In genomic region chr12:15590180-15590826, GRCh38 we compare ENCODE assay signal across 8 cellular contexts.
DNase-seq lines count a peak whose midpoint lies in the region; ATAC-seq and TF ChIP-seq lines count a peak whose summit lies in the region.

No MANE protein-coding gene starts in this region.

- H3K36me3 Mint-ChIP-seq in activated CD8-positive, alpha-beta T cell treated with anti-CD3 and anti-CD28 coated beads, Interleukin-2, amount 10 ng/mL, durations not matched to agents 7 days and 5 days (ENCODE audit: low read depth) = no peaks in the 10 kb centered on the region
- H3K36me3 Mint-ChIP-seq in stimulated activated naive CD8-positive, alpha-beta T cell treated with anti-CD3 and anti-CD28 coated beads, Interleukin-15, Interleukin-2, amounts not matched to agents 100 ng/mL and 50 ng/mL, for 24 hours (ENCODE audit: low read depth) = no peaks in the 10 kb centered on the region

- intact Hi-C loops in mucosa of descending colon (cut with DNase I, micrococcal nuclease) = loop anchor here in 1 of 2 donors (1.0 kb wide), 1 partner anchor 266 kb away; no protein-coding TSS in a partner anchor

- TF ChIP-seq CTCF in mucosa of descending colon (IDR thresholded peaks at IDR 0.05) = peak; percentile 68

- peak overlapping the region; percentile 65 for H3K4me3 Mint-ChIP-seq in activated CD8-positive, alpha-beta T cell treated with anti-CD3 and anti-CD28 coated beads, Interleukin-2, amount 10 ng/mL, durations not matched to agents 7 days and 5 days
- H3K4me3 Mint-ChIP-seq in stimulated activated naive CD8-positive, alpha-beta T cell treated with anti-CD3 and anti-CD28 coated beads, Interleukin-15, Interleukin-2, amounts not matched to agents 100 ng/mL and 50 ng/mL, for 24 hours = peak overlapping the region; percentile 65

- peak overlapping the region; percentile 62 for H3K27ac Mint-ChIP-seq in activated CD8-positive, alpha-beta T cell treated with anti-CD3 and anti-CD28 coated beads, Interleukin-2, amount 10 ng/mL, durations not matched to agents 7 days and 5 days
- H3K27ac Mint-ChIP-seq in stimulated activated naive CD8-positive, alpha-beta T cell treated with anti-CD3 and anti-CD28 coated beads, Interleukin-15, Interleukin-2, amounts not matched to agents 100 ng/mL and 50 ng/mL, for 24 hours = peak overlapping the region; percentile 63

- peaks cover 14% of the 10 kb centered on the region for H3K4me1 Mint-ChIP-seq in activated CD8-positive, alpha-beta T cell treated with anti-CD3 and anti-CD28 coated beads, Interleukin-2, amount 10 ng/mL, durations not matched to agents 7 days and 5 days (ENCODE audit: low read depth)
- peaks cover 12% of the 10 kb centered on the region for H3K4me1 Mint-ChIP-seq in stimulated activated naive CD8-positive, alpha-beta T cell treated with anti-CD3 and anti-CD28 coated beads, Interleukin-15, Interleukin-2, amounts not matched to agents 100 ng/mL and 50 ng/mL, for 24 hours (ENCODE audit: low read depth)

- peaks cover under 1% of the 10 kb centered on the region for H3K27me3 Mint-ChIP-seq in activated CD8-positive, alpha-beta T cell treated with anti-CD3 and anti-CD28 coated beads, Interleukin-2, amount 10 ng/mL, durations not matched to agents 7 days and 5 days (ENCODE audit: low read depth)
- H3K27me3 Mint-ChIP-seq in stimulated activated naive CD8-positive, alpha-beta T cell treated with anti-CD3 and anti-CD28 coated beads, Interleukin-15, Interleukin-2, amounts not matched to agents 100 ng/mL and 50 ng/mL, for 24 hours = peaks cover 3% of the 10 kb centered on the region

- no peaks in the 10 kb centered on the region for H3K36me3 ChIP-seq in mucosa of descending colon (ENCODE audit: low read depth)

- POLR2A ChIA-PET in activated CD8-positive, alpha-beta T cell treated with anti-CD3 and anti-CD28 coated beads, Interleukin-2, amount 10 ng/mL, durations not matched to agents 7 days and 5 days (lab: Charles Lee) = interaction anchor here (0.6 kb wide), 1 partner anchor 266 kb away, joined by 3 read pairs; no protein-coding TSS in a partner anchor

- in situ Hi-C loops in Caki2 (cut with HindIII; ENCODE audit: low pct_unique_long_range_greater_than_20kb, low sequenced_read_pairs) = no loop called here

- no peaks in the 10 kb centered on the region for H3K9me3 ChIP-seq in mucosa of descending colon

- CTCF ChIA-PET in activated CD8-positive, alpha-beta T cell treated with anti-CD3 and anti-CD28 coated beads, Interleukin-2, amount 10 ng/mL, durations not matched to agents 7 days and 5 days (lab: Charles Lee) = interaction anchor here (0.9 to 16.7 kb wide), 32 partner anchors 9 to 320 kb away, joined by 3 to 720 read pairs (median 5); partner anchors contain the start of genes DERA, EPS8 and STRAP

- no peak overlapping the region for H3K4me3 ChIP-seq in mucosa of descending colon

- no peaks in the 10 kb centered on the region for H3K9me3 Mint-ChIP-seq in activated CD8-positive, alpha-beta T cell treated with anti-CD3 and anti-CD28 coated beads, Interleukin-2, amount 10 ng/mL, durations not matched to agents 7 days and 5 days (ENCODE audit: insufficient read depth)
- H3K9me3 Mint-ChIP-seq in stimulated activated naive CD8-positive, alpha-beta T cell treated with anti-CD3 and anti-CD28 coated beads, Interleukin-15, Interleukin-2, amounts not matched to agents 100 ng/mL and 50 ng/mL, for 24 hours = no peaks in the 10 kb centered on the region

- ATAC-seq in GM21367 (IDR thresholded peaks at IDR 0.05; ENCODE audit: unreplicated experiment) (peak; percentile 97), mucosa of descending colon (peak; percentile 96)
- ATAC-seq in activated CD8-positive, alpha-beta T cell treated with anti-CD3 and anti-CD28 coated beads, Interleukin-2, amount 10 ng/mL, durations not matched to agents 7 days and 5 days = peak; percentile 97

- peaks cover 5% of the 10 kb centered on the region for H3K4me1 ChIP-seq in mucosa of descending colon (ENCODE audit: low read depth)

- DNase-seq in Caki2 (ENCODE audit: low read depth) = peak; percentile 73
- DNase-seq in HK-2 (ENCODE audit: unreplicated experiment) = peak; percentile 43
- peak; percentile 98 for DNase-seq in NCI-H82 (lab: John Stamatoyannopoulos, UW)
- peak; percentile 72 for DNase-seq in activated CD8-positive, alpha-beta T cell treated with anti-CD3 and anti-CD28 coated beads, Interleukin-2, amount 10 ng/mL, durations not matched to agents 7 days and 5 days
- DNase-seq in epidermal melanocyte (ENCODE audit: insufficient read length, low spot score) = peak; percentile 70
- DNase-seq in mucosa of descending colon = peak in 2 of 3 donors; percentile 59 to 71

Comparison
In these comparisons a context has a peak if more than half of its experiments do, and no peak if none do; other contexts are left out.
1. DNase-seq: peak in every context shown above with its lines; median percentile 98 in NCI-H82; 73 in Caki2; 72 in activated CD8-positive, alpha-beta T cell treated with anti-CD3 and anti-CD28 coated beads, Interleukin-2, amount 10 ng/mL, durations not matched to agents 7 days and 5 days; 70 in epidermal melanocyte; 65 in mucosa of descending colon; 43 in HK-2.